27 cellular contexts compared by ENCODE assay signal in genomic region chr7:86844608-86845007, GRCh38.
DNase-seq lines count a peak whose midpoint lies in the region; ATAC-seq, FAIRE-seq and TF ChIP-seq lines count a peak whose summit lies in the region.
"Had no signal": no experiment of that assay in that cellular context is flagged by ENCODE, and none has a peak within 500 bp of the region (broad histone marks: within the 10 kb centered on the region; RNA-seq: fewer than 3 reads in every experiment).

No MANE protein-coding gene starts in this region.

- H3K9ac ChIP-seq in GM12878 (ENCODE audit: control insufficient read depth, insufficient read depth, low read length) = no peak overlapping the region
- H3K9ac ChIP-seq: GM23248 had no signal

- H2AFZ ChIP-seq in GM12878 (ENCODE audit: control insufficient read depth, low read depth, low read length) = no peak overlapping the region
- H2AFZ ChIP-seq: GM23248 had no signal

- TF ChIP-seq EP300 in GM12878 (IDR thresholded peaks at IDR 0.05; ENCODE audit: borderline replicate concordance in 1 of 2, control insufficient read depth in 1 of 2, low read depth in 2 of 2, low read length in 2 of 2) = no peak

- BruUV-seq in GM12878 (replicated peaks; lab: Mats Ljungman, UMichigan) = no TSS peak

- intact Hi-C loops in GM12878 (cut with micrococcal nuclease; ENCODE audit: unreplicated experiment) = no loop called here
- intact Hi-C loops in spleen (cut with DNase I; ENCODE audit: low total_unique reads) = no loop called here

- peak; percentile 76 for ATAC-seq in GM18508 (IDR thresholded peaks at IDR 0.05; ENCODE audit: insufficient read depth, unreplicated experiment)
- peak; percentile 76 for ATAC-seq in GM19351 (IDR thresholded peaks at IDR 0.05; ENCODE audit: unreplicated experiment)
- peak; percentile 96 for ATAC-seq in HG02870 (IDR thresholded peaks at IDR 0.05; ENCODE audit: unreplicated experiment)
- no peak; the same call in 2 of the 3 replicates for ATAC-seq in GM12878
- ATAC-seq: gastroesophageal sphincter; naive thymus-derived CD4-positive, alpha-beta T cell; stimulated activated memory B cell treated with anti-CD40 and anti-IgM and Interleukin-4, amounts not matched to agents 10 μg/mL and 1 μg/mL and 100 μg/mL, for 72 hours had no signal

- H3K4me3 ChIP-seq in GM12878 (no peak overlapping the region), spleen (no peak overlapping the region)
- H3K4me3 ChIP-seq: coronary artery, gastroesophageal sphincter, GM23248, left ventricle myocardium inferior, SJSA1, thyroid gland had no signal

- H4K20me1 ChIP-seq in GM12878 (ENCODE audit: control insufficient read depth, insufficient read depth) = no peaks in the 10 kb centered on the region

- H3K27ac ChIP-seq in GM12878 (ENCODE audit: control insufficient read depth, insufficient read depth) (no peak overlapping the region), spleen (no peak overlapping the region), RWPE1 (no peak overlapping the region)
- H3K27ac ChIP-seq: coronary artery, gastroesophageal sphincter, GM23248, left ventricle myocardium inferior, SJSA1, thyroid gland had no signal

- DNase-seq in GM12878 (ENCODE audit: low read depth, low spot score) = no peak
- DNase-seq in NCI-H748 treated with DMSO at 0.1 percent for 48 hours (lab: John Stamatoyannopoulos, UW) = no peak
- no peak for DNase-seq in spleen
- no peak for DNase-seq in RWPE1 (ENCODE audit: low spot score)
- DNase-seq: activated CD4-positive, CD25-positive, alpha-beta regulatory T cell treated with anti-CD3 and anti-CD28 coated beads, Interleukin-2, amount 50 U/mL, for 72 hours; activated naive CD4-positive, alpha-beta T cell; C1 segment of cervical spinal cord; endodermal cell; GM23248; hippocampal formation; left ventricle myocardium inferior; naive thymus-derived CD4-positive, alpha-beta T cell; NCI-H1092; NCI-H187; NCI-H2227 treated with DMSO at 0.1 percent for 48 hours; NCI-H69; nucleus accumbens; small intestine; T-helper 1 cell; thyroid gland had no signal

- TF ChIP-seq CTCF in GM12878 (IDR thresholded peaks at IDR 0.05 in 2 of 3, conservative IDR thresholded peaks at IDR 0.05 in 1 of 3; ENCODE audit: control insufficient read depth in 2 of 3, extremely low read depth in 1 of 3, insufficient read depth in 1 of 3, low read depth in 3 of 3, low read length in 3 of 3) = no peak
- no peak for TF ChIP-seq CTCF in spleen (IDR thresholded peaks at IDR 0.05 in 8 of 11, conservative IDR thresholded peaks at IDR 0.05 in 3 of 11)
- TF ChIP-seq CTCF in RWPE1 (conservative IDR thresholded peaks at IDR 0.05; ENCODE audit: low read depth) = no peak

- H3K9me3 ChIP-seq in GM12878 (replicated peaks; ENCODE audit: control insufficient read depth, insufficient read depth, low read length) (no peaks in the 10 kb centered on the region), spleen (peaks cover 0 to 7% (median 0%) of the 10 kb centered on the region in 8 donors)
- H3K9me3 ChIP-seq: SJSA1, thyroid gland had no signal

- TF ChIP-seq POLR2A in GM12878 (IDR thresholded peaks at IDR 0.05; ENCODE audit: low read depth, low read length) (no peak), spleen (IDR thresholded peaks at IDR 0.05) (no peak)

- no peaks in the 10 kb centered on the region for H3K27me3 ChIP-seq in GM12878 (replicated peaks in 1 of 2; ENCODE audit: control insufficient read depth in 2 of 2, insufficient read depth in 2 of 2, low read length in 1 of 2)
- no peaks in the 10 kb centered on the region for H3K27me3 ChIP-seq in spleen (replicated peaks in 1 of 7)
- H3K27me3 ChIP-seq: gastroesophageal sphincter, SJSA1, thyroid gland had no signal

- H3K36me3 ChIP-seq in GM12878 (ENCODE audit: control insufficient read depth in 2 of 2, insufficient read depth in 2 of 2, low read length in 1 of 2) (no peaks in the 10 kb centered on the region), spleen (no peaks in the 10 kb centered on the region)
- H3K36me3 ChIP-seq: gastroesophageal sphincter, left ventricle myocardium inferior, SJSA1, thyroid gland had no signal

- TF ChIP-seq RAD21 in GM12878 (IDR thresholded peaks at IDR 0.05; ENCODE audit: insufficient read depth, low read depth, low read length) = no peak

- WGBS in GM12878 (ENCODE audit: insufficient coverage, insufficient replicate concordance, low lambda C conversion rate, missing lambda C conversion rate) = 13% methylated on average over 3 of the region's 3 CpGs
- 80 to 93% (median 89%) methylated on average over 3 of the region's 3 CpGs for WGBS in spleen, 5 donors

- no peak overlapping the region for H3K4me2 ChIP-seq in GM12878 (ENCODE audit: control insufficient read depth, insufficient read depth)

- SMC1A ChIA-PET in GM12878 (lab: Charles Lee; ENCODE audit: uncharacterized antibody, unreplicated experiment) = no interaction called here

- no peaks in the 10 kb centered on the region for H3K79me2 ChIP-seq in GM12878 (ENCODE audit: control insufficient read depth, insufficient read depth, low read length)

- POLR2A ChIA-PET in GM12878 (lab: Charles Lee) = no interaction called here
- POLR2A ChIA-PET in RWPE1 (lab: Yijun Ruan, JAX; ENCODE audit: low non-redundant PET) = no interaction called here

- in situ Hi-C loops in GM12878 (cut with MboI) = no loop called here

- RAD21 ChIA-PET in GM12878 (lab: Charles Lee; ENCODE audit: unreplicated experiment) = no interaction called here

- H3K4me1 ChIP-seq in GM12878 (ENCODE audit: control insufficient read depth, insufficient read depth, low read length) (no peaks in the 10 kb centered on the region), spleen (no peaks in the 10 kb centered on the region)
- H3K4me1 ChIP-seq: gastroesophageal sphincter, left ventricle myocardium inferior, SJSA1, thyroid gland had no signal

- CTCF ChIA-PET in GM12878 (lab: Yijun Ruan, JAX) (no interaction called here), RWPE1 (lab: Yijun Ruan, JAX) (no interaction called here)

- no peak for FAIRE-seq in GM12878 (lab: Jason Lieb, UNC)
- FAIRE-seq: small intestine had no signal

TF ChIP-seq in GM12878, 131 proteins besides CTCF, POLR2A, EP300 and RAD21:
- TF ChIP-seq ZNF207 (IDR thresholded peaks at IDR 0.05; ENCODE audit: borderline replicate concordance) (no peak), JUNB (IDR thresholded peaks at IDR 0.05) (peak; percentile 46), NR2C1 (IDR thresholded peaks at IDR 0.05) (no peak)
